In the genomic region with DNA sequence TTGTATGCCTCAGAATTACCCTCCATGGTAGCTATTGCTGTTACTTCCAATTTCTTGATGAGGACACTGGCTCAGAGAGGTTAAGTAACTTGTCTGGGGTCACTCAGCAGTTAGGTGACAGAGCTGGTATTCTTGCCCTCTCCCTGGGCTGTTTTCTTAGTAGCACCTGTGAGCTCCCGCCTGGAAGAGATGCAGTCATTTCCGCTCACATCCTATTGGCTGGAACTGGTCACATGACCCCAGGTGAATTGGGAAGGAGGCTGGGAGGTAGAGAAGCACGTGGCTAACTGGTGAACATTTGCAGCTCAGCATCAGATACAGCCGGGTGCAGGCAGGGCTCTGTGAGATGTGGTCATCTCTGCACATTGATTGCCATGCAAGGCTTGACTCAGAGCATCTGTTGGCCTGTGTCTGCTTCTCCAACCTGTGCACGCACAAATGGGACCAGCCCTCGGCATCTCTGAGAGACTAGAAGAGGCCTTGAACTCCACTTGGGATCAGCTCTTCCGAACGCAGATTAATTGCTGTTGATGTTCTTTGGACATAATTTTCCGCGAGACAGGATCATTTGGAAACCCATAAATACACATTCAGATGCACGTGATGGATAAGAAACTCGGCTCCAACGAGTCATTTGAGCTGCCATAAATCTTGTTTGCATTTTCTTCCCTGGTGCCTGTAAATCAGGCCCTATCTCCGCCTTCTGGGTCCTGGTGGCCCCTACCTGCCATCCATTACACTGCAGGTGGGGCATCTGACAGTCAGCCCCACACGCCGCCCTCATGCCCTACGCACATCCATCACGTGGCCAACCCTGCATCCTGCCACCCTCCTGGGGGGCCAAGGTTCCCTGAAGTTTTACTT, we compare ENCODE assay signal across 20 cellular contexts. TPM values are rescaled to one million over a fixed set of nuclear protein-coding genes. Genes with fewer than 3 reads are reported as not detected.
A peak's percentile ranks its signal among the peaks of the same experiment; 100 is the strongest.
DNase-seq lines count a peak whose midpoint lies in the region; ATAC-seq and TF ChIP-seq lines count a peak whose summit lies in the region.
"Had no signal": no experiment of that assay in that cellular context is flagged by ENCODE, and none has a peak within 500 bp of the region (broad histone marks: within the 10 kb centered on the region; RNA-seq: fewer than 3 reads in every experiment).

No MANE protein-coding gene starts in this region.

- no peaks in the 10 kb centered on the region for H3K36me3 ChIP-seq in hepatocyte (replicated peaks; ENCODE audit: insufficient read depth, low read depth)
- H3K36me3 ChIP-seq: BE2C, brain microvascular endothelial cell, uterus had no signal

- H3K4me1 Mint-ChIP-seq in osteocyte (ENCODE audit: unreplicated experiment), result peaks cover 8% of the 10 kb centered on the region
- H3K4me1 Mint-ChIP-seq: activated B cell treated with CpG ODN at 0.5 μM for 24 hours; stimulated activated effector memory CD8-positive, alpha-beta T cell treated with anti-CD3 and anti-CD28 coated beads, Interleukin-12 subunit alpha, Interleukin-12 subunit beta, amount 100 ng/mL, for 72 hours had no signal

- no peaks in the 10 kb centered on the region for H3K9me3 ChIP-seq in hepatocyte (ENCODE audit: low read depth)
- H3K9me3 ChIP-seq: BE2C, uterus had no signal

- no peaks in the 10 kb centered on the region for H3K9me2 ChIP-seq in hepatocyte (replicated peaks; ENCODE audit: insufficient read depth)

- H2AFZ ChIP-seq in hepatocyte, result no peak overlapping the region

- no peak overlapping the region for H3K4me3 ChIP-seq in hepatocyte
- H3K4me3 ChIP-seq: uterus had no signal

- H4K20me1 ChIP-seq in hepatocyte (ENCODE audit: insufficient read depth, poor library complexity, severe bottlenecking), result no peaks in the 10 kb centered on the region

- no peaks in the 10 kb centered on the region for H3K79me2 ChIP-seq in hepatocyte

- no peak overlapping the region for H3K27ac Mint-ChIP-seq in osteocyte (ENCODE audit: unreplicated experiment)
- H3K27ac Mint-ChIP-seq: activated B cell treated with CpG ODN at 0.5 μM for 24 hours; activated naive CD4-positive, alpha-beta T cell treated with anti-CD3 and anti-CD28 coated beads, Interleukin-2, amount 50 U/mL, for 72 hours; stimulated activated effector memory CD8-positive, alpha-beta T cell treated with anti-CD3 and anti-CD28 coated beads, Interleukin-12 subunit alpha, Interleukin-12 subunit beta, amount 100 ng/mL, for 72 hours had no signal

- H3K4me3 Mint-ChIP-seq in osteocyte (ENCODE audit: unreplicated experiment), result no peak overlapping the region
- H3K4me3 Mint-ChIP-seq: activated B cell treated with CpG ODN at 0.5 μM for 24 hours; stimulated activated effector memory CD8-positive, alpha-beta T cell treated with anti-CD3 and anti-CD28 coated beads, Interleukin-12 subunit alpha, Interleukin-12 subunit beta, amount 100 ng/mL, for 72 hours had no signal

- no peak for TF ChIP-seq CTCF in GM10248 (IDR thresholded peaks at IDR 0.05; ENCODE audit: control extremely low read depth, extremely low read depth, low read depth, missing control alignments)
- TF ChIP-seq CTCF in hepatocyte (IDR thresholded peaks at IDR 0.05; ENCODE audit: poor library complexity), result no peak
- no peak for TF ChIP-seq CTCF in osteocyte (IDR thresholded peaks at IDR 0.05)

- CTCF ChIA-PET in GM10248 (lab: Yijun Ruan, JAX), result interaction anchor here (1.4 to 2.0 kb wide), 2 partner anchors 17 kb away, joined by 3 to 5 read pairs; no protein-coding TSS in a partner anchor

- ATAC-seq in GM21619 (IDR thresholded peaks at IDR 0.05; ENCODE audit: unreplicated experiment), result no peak
- ATAC-seq: activated naive CD4-positive, alpha-beta T cell treated with anti-CD3 and anti-CD28 coated beads, Interleukin-2, amount 50 U/mL, for 72 hours; Panc1; stimulated activated effector memory CD8-positive, alpha-beta T cell treated with anti-CD3 and anti-CD28 coated beads, Interleukin-12 subunit alpha, Interleukin-12 subunit beta, amount 100 ng/mL, for 72 hours had no signal

- DNase-seq in GM10248 (ENCODE audit: extremely low spot score) (peak; percentile 3), NCI-H1417 (lab: John Stamatoyannopoulos, UW) (peak; percentile 69 to 91 (median 82)), hepatocyte (ENCODE audit: low spot score) (peak; percentile 80), osteocyte (ENCODE audit: extremely low spot score, unreplicated experiment) (peak; percentile 51), dedifferentiated amniotic fluid mesenchymal stem cell (ENCODE audit: extremely low spot score) (no peak)
- no peak for DNase-seq in activated effector memory CD4-positive, alpha-beta T cell treated with anti-CD3 and anti-CD28 coated beads, Interleukin-2, amount 50 U/mL, for 16 hours
- DNase-seq in activated CD4-positive, CD25-positive, alpha-beta regulatory T cell (lab: John Stamatoyannopoulos, UW), result no peak
- DNase-seq: activated B cell treated with CpG ODN at 0.5 μM for 24 hours, BE2C, brain microvascular endothelial cell, DMS79, NCI-H1694 treated with DMSO at 0.1 percent for 48 hours, NCI-H774, SW 1271, uterus had no signal

- WGBS in hepatocyte (ENCODE audit: low lambda C conversion rate, missing lambda C conversion rate), result 49% methylated on average over 18 of the region's 18 CpGs

- POLR2A ChIA-PET in GM10248 (lab: Yijun Ruan, JAX), result no interaction called here

- no peak overlapping the region for H3K4me2 ChIP-seq in hepatocyte

- no peaks in the 10 kb centered on the region for H3K27me3 ChIP-seq in hepatocyte
- H3K27me3 ChIP-seq: BE2C, brain microvascular endothelial cell, uterus had no signal

- peaks cover 34% of the 10 kb centered on the region for H3K4me1 ChIP-seq in hepatocyte (ENCODE audit: insufficient read depth)
- H3K4me1 ChIP-seq: BE2C, uterus had no signal

- no peaks in the 10 kb centered on the region for H3K36me3 Mint-ChIP-seq in osteocyte (ENCODE audit: unreplicated experiment)
- H3K36me3 Mint-ChIP-seq: activated naive CD4-positive, alpha-beta T cell treated with anti-CD3 and anti-CD28 coated beads, Interleukin-2, amount 50 U/mL, for 72 hours; stimulated activated effector memory CD8-positive, alpha-beta T cell treated with anti-CD3 and anti-CD28 coated beads, Interleukin-12 subunit alpha, Interleukin-12 subunit beta, amount 100 ng/mL, for 72 hours had no signal

- H3K27ac ChIP-seq in hepatocyte, result peak overlapping the region; percentile 94
- H3K27ac ChIP-seq: brain microvascular endothelial cell, uterus had no signal

- no peaks in the 10 kb centered on the region for H3K9me3 Mint-ChIP-seq in osteocyte (ENCODE audit: unreplicated experiment)
- H3K9me3 Mint-ChIP-seq: activated B cell treated with CpG ODN at 0.5 μM for 24 hours; stimulated activated effector memory CD8-positive, alpha-beta T cell treated with anti-CD3 and anti-CD28 coated beads, Interleukin-12 subunit alpha, Interleukin-12 subunit beta, amount 100 ng/mL, for 72 hours had no signal

- peaks cover 6% of the 10 kb centered on the region for H3K27me3 Mint-ChIP-seq in osteocyte (ENCODE audit: unreplicated experiment)

RNA-seq across cellular contexts. Expression of a gene that starts 42.8 kb away (rescaled TPM):
- 0.23 and 0.60 TPM in 2 replicates for total RNA-seq in hepatocyte
- polyA plus RNA-seq in hepatocyte, result 1.2 and 2.1 TPM in 2 replicates
- 0.52 TPM in 1 of 2 replicates, not detected in the other for total RNA-seq in osteocyte
- total RNA-seq: activated B cell treated with CpG ODN at 0.5 μM for 24 hours; activated naive CD4-positive, alpha-beta T cell treated with anti-CD3 and anti-CD28 coated beads, Interleukin-2, amount 50 U/mL, for 72 hours; lung microvascular endothelial cell; uterus had no signal

Comparison
In these comparisons a context has a peak if more than half of its experiments do, and no peak if none do; other contexts are left out.
1. DNase-seq: peak in GM10248 (single experiment), NCI-H1417 (3 of 3), hepatocyte (single experiment) and osteocyte (single experiment); none in activated effector memory CD4-positive, alpha-beta T cell treated with anti-CD3 and anti-CD28 coated beads, Interleukin-2, amount 50 U/mL, for 16 hours (single experiment), activated CD4-positive, CD25-positive, alpha-beta regulatory T cell (0 of 4) and dedifferentiated amniotic fluid mesenchymal stem cell (single experiment).